13 cellular contexts compared by ENCODE assay signal in genomic region chr4:108622828-108623227, GRCh38. TPM values are rescaled to one million over a fixed set of nuclear protein-coding genes. Genes with fewer than 3 reads are reported as not detected.
DNase-seq lines count a peak whose midpoint lies in the region; ATAC-seq and TF ChIP-seq lines count a peak whose summit lies in the region.
"Had no signal": no experiment of that assay in that cellular context is flagged by ENCODE, and none has a peak within 500 bp of the region (broad histone marks: within the 10 kb centered on the region; RNA-seq: fewer than 3 reads in every experiment).

No MANE protein-coding gene starts in this region.

- intact Hi-C loops in CD4-positive, alpha-beta memory T cell (cut with micrococcal nuclease), result no loop called here
- intact Hi-C loops in thyroid gland (cut with DNase I), result no loop called here

- no peak for DNase-seq in CD4-positive, alpha-beta memory T cell
- DNase-seq in HFFc6 (no peak), naive B cell (no peak), DMS153 treated with DMSO at 0.1 percent for 48 hours (lab: John Stamatoyannopoulos, UW; ENCODE audit: unreplicated experiment) (no peak), thyroid gland (no peak)
- DNase-seq in activated naive CD8-positive, alpha-beta T cell treated with anti-CD3 and anti-CD28 coated beads for 36 hours, result no peak
- DNase-seq in stimulated activated CD4-positive, alpha-beta T cell treated with anti-CD3 and anti-CD28 coated beads, Interleukin-1b, Interleukin-23, amount 100 ng/mL, for 48 hours, result no peak
- no peak for DNase-seq in activated effector memory CD4-positive, alpha-beta T cell treated with anti-CD3 and anti-CD28 coated beads, Interleukin-2, amount 50 U/mL, for 16 hours
- DNase-seq: activated gamma-delta T cell treated with Interleukin-2 at 50 U/mL for 16 hours; effector CD4-positive, alpha-beta T cell; NCI-H510A treated with DMSO at 0.1 percent for 48 hours; stimulated activated CD4-positive, alpha-beta T cell treated with anti-CD3 and anti-CD28 coated beads, Interleukin-4, amount 100 ng/mL, for 4 hours had no signal

- CTCF ChIA-PET in CD4-positive, alpha-beta memory T cell (lab: Charles Lee; ENCODE audit: partially characterized antibody), result no interaction called here

- TF ChIP-seq CTCF in HFFc6 (IDR thresholded peaks at IDR 0.05) (no peak), thyroid gland (IDR thresholded peaks at IDR 0.05) (no peak)

- no peak for ATAC-seq in naive B cell (ENCODE audit: low read depth in 2 of 2)

- H3K27me3 ChIP-seq in CD4-positive, alpha-beta memory T cell (ENCODE audit: insufficient read depth, low read length), result no peaks in the 10 kb centered on the region
- no peaks in the 10 kb centered on the region for H3K27me3 ChIP-seq in thyroid gland
- H3K27me3 ChIP-seq: tibial nerve had no signal

- peaks cover 62% of the 10 kb centered on the region for H3K36me3 ChIP-seq in CD4-positive, alpha-beta memory T cell (ENCODE audit: insufficient read depth, low read length)
- peaks cover 54 to 58% of the 10 kb centered on the region in 2 donors for H3K36me3 ChIP-seq in thyroid gland

- H3K4me1 Mint-ChIP-seq in CD4-positive, alpha-beta memory T cell, result peaks cover 38 to 58% (median 49%) of the 10 kb centered on the region in 4 donors
- H3K4me1 Mint-ChIP-seq in HFFc6 (ENCODE audit: low read depth) (peaks cover 55% of the 10 kb centered on the region), naive B cell (peaks cover 33 to 56% (median 43%) of the 10 kb centered on the region in 3 donors)
- peaks cover 55% of the 10 kb centered on the region for H3K4me1 Mint-ChIP-seq in activated naive CD8-positive, alpha-beta T cell treated with anti-CD3 and anti-CD28 coated beads for 36 hours

- POLR2A ChIA-PET in CD4-positive, alpha-beta memory T cell (lab: Charles Lee; ENCODE audit: partially characterized antibody), result interaction anchor here (1.4 kb wide), 1 partner anchor 28 kb away, joined by 10 read pairs; the partner anchor contains the start of gene OSTC

- H3K27me3 Mint-ChIP-seq in CD4-positive, alpha-beta memory T cell, result no peaks in the 10 kb centered on the region
- H3K27me3 Mint-ChIP-seq in HFFc6 (ENCODE audit: insufficient read depth) (peaks cover 4% of the 10 kb centered on the region; the same call in 1 of the 2 replicates), naive B cell (no peaks in the 10 kb centered on the region)
- no peaks in the 10 kb centered on the region for H3K27me3 Mint-ChIP-seq in activated naive CD8-positive, alpha-beta T cell treated with anti-CD3 and anti-CD28 coated beads for 36 hours

- no peak for TF ChIP-seq POLR2A in thyroid gland (IDR thresholded peaks at IDR 0.05)

- 95 to 99% methylated on average over 5 of the region's 5 CpGs for WGBS in thyroid gland, 2 donors

- H3K36me3 Mint-ChIP-seq in CD4-positive, alpha-beta memory T cell, result peaks cover 34 to 66% of the 10 kb centered on the region in 2 donors
- H3K36me3 Mint-ChIP-seq in HFFc6 (ENCODE audit: low read depth) (peaks cover 56% of the 10 kb centered on the region), naive B cell (peaks cover 21 to 35% of the 10 kb centered on the region in 2 donors)
- H3K36me3 Mint-ChIP-seq in activated naive CD8-positive, alpha-beta T cell treated with anti-CD3 and anti-CD28 coated beads for 36 hours, result peaks cover 76% of the 10 kb centered on the region

- H3K9me3 Mint-ChIP-seq in CD4-positive, alpha-beta memory T cell, result no peaks in the 10 kb centered on the region
- H3K9me3 Mint-ChIP-seq in HFFc6 (peaks cover 6% of the 10 kb centered on the region), naive B cell (no peaks in the 10 kb centered on the region)
- no peaks in the 10 kb centered on the region for H3K9me3 Mint-ChIP-seq in activated naive CD8-positive, alpha-beta T cell treated with anti-CD3 and anti-CD28 coated beads for 36 hours

- H3K9me3 ChIP-seq in CD4-positive, alpha-beta memory T cell (ENCODE audit: control insufficient read depth in 1 of 2, low read length in 2 of 2), result no peaks in the 10 kb centered on the region
- no peaks in the 10 kb centered on the region for H3K9me3 ChIP-seq in thyroid gland
- H3K9me3 ChIP-seq: tibial nerve had no signal

- H3K27ac ChIP-seq in CD4-positive, alpha-beta memory T cell (ENCODE audit: low read depth, low read length), result peak overlapping the region; percentile 79
- H3K27ac ChIP-seq in thyroid gland, result no peak overlapping the region
- H3K27ac ChIP-seq: tibial nerve had no signal

- H3K27ac Mint-ChIP-seq in CD4-positive, alpha-beta memory T cell, result peak overlapping the region in 6 of 7 donors; percentile 25 to 99 (median 64)
- H3K27ac Mint-ChIP-seq in HFFc6 (peak overlapping the region; percentile 81), naive B cell (peak overlapping the region in 4 of 6 donors; percentile 2 to 25 (median 20))
- H3K27ac Mint-ChIP-seq in activated naive CD8-positive, alpha-beta T cell treated with anti-CD3 and anti-CD28 coated beads for 36 hours, result peak overlapping the region; percentile 93

- no peak overlapping the region for H3K4me3 ChIP-seq in CD4-positive, alpha-beta memory T cell (ENCODE audit: low read length in 2 of 2)
- H3K4me3 ChIP-seq in thyroid gland (replicated peaks in 1 of 3), result no peak overlapping the region
- H3K4me3 ChIP-seq: tibial nerve had no signal

- H3K4me1 ChIP-seq in CD4-positive, alpha-beta memory T cell (ENCODE audit: insufficient read depth, low read length), result peaks cover 49% of the 10 kb centered on the region
- peaks cover 7% of the 10 kb centered on the region in 2 donors for H3K4me1 ChIP-seq in thyroid gland

- peak overlapping the region; percentile 1 to 97 (median 16) for H3K4me3 Mint-ChIP-seq in CD4-positive, alpha-beta memory T cell
- H3K4me3 Mint-ChIP-seq in HFFc6, result peak overlapping the region; percentile 97
- H3K4me3 Mint-ChIP-seq in activated naive CD8-positive, alpha-beta T cell treated with anti-CD3 and anti-CD28 coated beads for 36 hours, result peak overlapping the region; percentile 96
- H3K4me3 Mint-ChIP-seq in naive B cell, result peak overlapping the region in 1 of 8 donors; percentile 95

RNA-seq across cellular contexts. Expression of gene RPL34, which starts 2.5 kb away (rescaled TPM):
- 1,000 to 10,000 TPM; 2,902 to 3,093 TPM for total RNA-seq in CD4-positive, alpha-beta memory T cell
- 1,000 to 10,000 TPM; 4,705 to 4,917 TPM for polyA plus RNA-seq in CD4-positive, alpha-beta memory T cell
- total RNA-seq in HFFc6 (2021; fragmentation: NEBNext Ultra II Directional; extraction: Animal tissue kit (Norgen Biotek cat#: 25700)), result 1,000 to 10,000 TPM in 1 of 6 experiments, 100 to 1,000 TPM in 5; 834 to 1,041 (median 909) TPM
- total RNA-seq in activated naive CD8-positive, alpha-beta T cell treated with anti-CD3 and anti-CD28 coated beads for 36 hours, result 1,000 to 10,000 TPM; 1,572 to 1,710 TPM
- 1,000 to 10,000 TPM; 3,614 to 4,964 (median 4,202) TPM for polyA plus RNA-seq in naive B cell (ENCODE audit: low read depth in 6 of 6)
- 1,000 to 10,000 TPM in 2 of 4 donors, 100 to 1,000 TPM in 2; 735 to 3,219 (median 917) TPM for total RNA-seq in thyroid gland

RNA-seq across cellular contexts. Expression of gene OSTC, which starts 27.6 kb away (rescaled TPM):
- total RNA-seq in CD4-positive, alpha-beta memory T cell, result 10 to 100 TPM; 67.9 to 72.1 TPM
- 100 to 1,000 TPM; 153 to 213 TPM for polyA plus RNA-seq in CD4-positive, alpha-beta memory T cell
- 100 to 1,000 TPM; 178 to 259 (median 189) TPM for total RNA-seq in HFFc6 (2021; fragmentation: NEBNext Ultra II Directional; extraction: Animal tissue kit (Norgen Biotek cat#: 25700))
- total RNA-seq in activated naive CD8-positive, alpha-beta T cell treated with anti-CD3 and anti-CD28 coated beads for 36 hours, result 10 to 100 TPM; 86.9 to 89.4 TPM
- 100 to 1,000 TPM in 5 of 6 donors, 10 to 100 TPM in 1; 94.4 to 171 (median 109) TPM for polyA plus RNA-seq in naive B cell (ENCODE audit: low read depth in 6 of 6)
- total RNA-seq in thyroid gland, result 1,000 to 10,000 TPM in 1 of 4 donors, 100 to 1,000 TPM in 1, 10 to 100 TPM in 2; 82.9 to 1,618 (median 118) TPM

Comparison
In these comparisons a context has a peak if more than half of its experiments do, and no peak if none do; other contexts are left out.
1. H3K27ac Mint-ChIP-seq: peak in every context shown above with its lines; median percentile 93 in activated naive CD8-positive, alpha-beta T cell treated with anti-CD3 and anti-CD28 coated beads for 36 hours; 81 in HFFc6; 64 in CD4-positive, alpha-beta memory T cell; 20 in naive B cell.